In the genomic region with DNA sequence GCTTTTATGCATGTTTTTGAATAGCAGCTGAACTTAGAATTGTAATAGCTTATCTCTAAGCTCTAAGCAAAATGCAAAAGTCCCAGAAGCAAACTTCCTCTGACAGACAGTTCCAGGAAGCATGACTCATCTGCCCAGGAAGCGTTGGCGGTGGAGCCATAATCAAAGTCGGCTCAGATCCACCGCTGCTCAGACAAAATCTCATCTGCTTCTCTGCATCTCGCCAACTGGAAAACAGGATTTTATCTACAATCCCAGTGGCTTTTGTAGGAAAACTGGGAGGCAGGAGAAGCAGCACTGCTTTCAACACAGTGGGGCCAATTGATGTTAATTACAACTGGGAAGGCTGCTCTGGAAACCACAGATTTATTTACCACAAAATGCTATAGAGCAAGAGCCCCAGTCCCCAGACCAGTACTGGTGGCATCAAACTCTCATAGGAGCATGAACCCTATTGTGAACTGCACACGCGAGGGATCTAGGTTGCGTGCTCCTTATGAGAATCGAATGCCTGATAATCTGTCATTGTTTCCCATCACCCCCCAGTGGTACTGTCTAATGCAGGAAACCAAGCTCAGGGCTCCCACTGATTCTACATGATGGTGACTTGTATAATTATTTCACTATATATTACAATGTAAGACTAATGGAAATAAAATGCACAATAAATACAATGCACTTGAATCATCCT, we compare ENCODE assay signal across 8 cellular contexts.
DNase-seq lines count a peak whose midpoint lies in the region; ATAC-seq lines count a peak whose summit lies in the region.

No MANE protein-coding gene starts in this region.

- DNase-seq in GDM1 (lab: John Stamatoyannopoulos, UW) (peak; percentile 26), NOMO-1 treated with dmso at 0.1 percent for 144 hours (lab: John Stamatoyannopoulos, UW; ENCODE audit: unreplicated experiment) (peak; percentile 26), fibroblast of gingiva (ENCODE audit: low read depth) (peak; percentile 69), nucleus accumbens (lab: John Stamatoyannopoulos, UW) (peak in 37 of 56 donors; percentile 3 to 85 (median 33)), stromal cell of bone marrow (ENCODE audit: low read depth) (peak; percentile 80), NCI-H2227 treated with DMSO at 0.1 percent for 48 hours (lab: John Stamatoyannopoulos, UW) (no peak)
- peak; percentile 74 for DNase-seq in activated T-cell treated with anti-CD3 and anti-CD28 coated beads, Interleukin-2, amount 50 U/mL, for 1 hour

- no peak for ATAC-seq in HG02840 (IDR thresholded peaks at IDR 0.05; ENCODE audit: low FRiP score, unreplicated experiment)
